Comparison of ENCODE assay signal across 21 cellular contexts in genomic region chr4:1479454-1479853, GRCh38.
A peak's percentile ranks its signal among the peaks of the same experiment; 100 is the strongest.
DNase-seq lines count a peak whose midpoint lies in the region; ATAC-seq and TF ChIP-seq lines count a peak whose summit lies in the region.
"Had no signal": no experiment of that assay in that cellular context is flagged by ENCODE, and none has a peak within 500 bp of the region (broad histone marks: within the 10 kb centered on the region; RNA-seq: fewer than 3 reads in every experiment).

No MANE protein-coding gene starts in this region.

- 91% methylated on average over 10 of the region's 10 CpGs for WGBS in right cardiac atrium

- no peaks in the 10 kb centered on the region for H3K79me2 ChIP-seq in GM23338 (replicated peaks; ENCODE audit: insufficient read depth)

- no peaks in the 10 kb centered on the region for H3K36me3 ChIP-seq in GM23338 (ENCODE audit: insufficient read depth)
- H3K36me3 ChIP-seq: BLaER1 had no signal

- H3K4me1 ChIP-seq in right cardiac atrium (ENCODE audit: control insufficient read depth, insufficient read depth, low read length) (no peaks in the 10 kb centered on the region), GM23338 (ENCODE audit: insufficient read depth) (no peaks in the 10 kb centered on the region)
- H3K4me1 ChIP-seq: BLaER1, Caco-2 had no signal

- TF ChIP-seq CTCF in GM23338 (conservative IDR thresholded peaks at IDR 0.05; ENCODE audit: low read depth in 2 of 2) (0 out of 4 replicates have a peak, but pooled peaks of 1 of the 2 experiments have one; percentile 17), WTC11 (IDR thresholded peaks at IDR 0.05) (no peak)

- no peaks in the 10 kb centered on the region for H3F3A ChIP-seq in GM23338 (replicated peaks; ENCODE audit: low read depth)

- H2AFZ ChIP-seq in GM23338: no peak overlapping the region

- peaks cover 5% of the 10 kb centered on the region; the same call in 1 of the 2 replicates for H3K9me2 ChIP-seq in GM23338 (ENCODE audit: insufficient read depth)

- H3K27ac ChIP-seq in right cardiac atrium (ENCODE audit: low read length) (no peak overlapping the region), GM23338 (ENCODE audit: low read depth) (no peak overlapping the region)
- H3K27ac ChIP-seq: BLaER1, SK-N-MC had no signal

- CTCF ChIA-PET in WTC11 (lab: Charles Lee): interaction anchor here (0.9 kb wide), 1 partner anchor 70 kb away, joined by 3 read pairs; no protein-coding TSS in a partner anchor

- H3K36me3 Mint-ChIP-seq in GM23338 (ENCODE audit: low read depth) (no peaks in the 10 kb centered on the region), WTC11 (no peaks in the 10 kb centered on the region)
- H3K36me3 Mint-ChIP-seq: CD4-positive, alpha-beta memory T cell had no signal

- H3K4me3 ChIP-seq in right cardiac atrium (ENCODE audit: low read length): no peak overlapping the region
- H3K4me3 ChIP-seq in GM23338: no peak overlapping the region
- H3K4me3 ChIP-seq: BLaER1, GM12878, SK-N-MC had no signal

- POLR2A ChIA-PET in WTC11 (lab: Charles Lee): no interaction called here

- DNase-seq in left cardiac atrium (peak; percentile 7), right cardiac atrium (no peak), GM23338 (ENCODE audit: low spot score) (no peak), WTC11 (ENCODE audit: low spot score) (peak; percentile 8), sciatic nerve (ENCODE audit: low spot score) (peak; percentile 26)
- DNase-seq: ACHN; CD4-positive, alpha-beta memory T cell; DND-41; HCEC 1CT; Karpas-422; NCI-H1694; NCI-H2171; NCI-H446; NCI-H526 treated with DMSO at 0.1 percent for 48 hours; SHP77 treated with DMSO at 0.1 percent for 48 hours had no signal

- peaks cover 3% of the 10 kb centered on the region for H3K27me3 Mint-ChIP-seq in GM23338 (ENCODE audit: insufficient read depth, low read depth, poor library complexity)
- H3K27me3 Mint-ChIP-seq in WTC11 (ENCODE audit: low read depth): peaks cover 23% of the 10 kb centered on the region

- H3K4me2 ChIP-seq in GM23338: no peak overlapping the region
- H3K4me2 ChIP-seq: BLaER1 had no signal

- H3K27ac Mint-ChIP-seq in GM23338: no peak overlapping the region
- H3K27ac Mint-ChIP-seq in WTC11: no peak overlapping the region
- H3K27ac Mint-ChIP-seq: CD4-positive, alpha-beta memory T cell had no signal

- H4K20me1 ChIP-seq in GM23338 (replicated peaks; ENCODE audit: insufficient read depth): no peaks in the 10 kb centered on the region
- H4K20me1 ChIP-seq: BLaER1 had no signal

- ATAC-seq in left cardiac atrium (no peak), right cardiac atrium (no peak), GM23338 (peak; percentile 34), WTC11 (no peak), sciatic nerve (no peak), HG03432 (IDR thresholded peaks at IDR 0.05; ENCODE audit: unreplicated experiment) (no peak), HG03196 (IDR thresholded peaks at IDR 0.05; ENCODE audit: unreplicated experiment) (no peak)
- ATAC-seq: GM12878 had no signal

- H3K9me3 Mint-ChIP-seq in GM23338: peaks cover 33% of the 10 kb centered on the region; the same call in 2 of the 3 replicates
- peaks cover 56% of the 10 kb centered on the region for H3K9me3 Mint-ChIP-seq in WTC11

- H3K4me3 Mint-ChIP-seq in GM23338: no peak overlapping the region
- H3K4me3 Mint-ChIP-seq in WTC11: no peak overlapping the region
- H3K4me3 Mint-ChIP-seq: CD4-positive, alpha-beta memory T cell had no signal

- H3K4me1 Mint-ChIP-seq in GM23338: no peaks in the 10 kb centered on the region
- H3K4me1 Mint-ChIP-seq in WTC11: no peaks in the 10 kb centered on the region
- H3K4me1 Mint-ChIP-seq: CD4-positive, alpha-beta memory T cell had no signal

- H3K9me3 ChIP-seq in right cardiac atrium (ENCODE audit: control insufficient read depth, low read length): peaks cover 2% of the 10 kb centered on the region

- intact Hi-C loops in left cardiac atrium (cut with DNase I) (no loop called here), right cardiac atrium (cut with DNase I) (no loop called here), sciatic nerve (cut with DNase I) (no loop called here)

- H3K27me3 ChIP-seq in right cardiac atrium (ENCODE audit: control insufficient read depth, insufficient read depth): no peaks in the 10 kb centered on the region
- no peaks in the 10 kb centered on the region for H3K27me3 ChIP-seq in GM23338 (ENCODE audit: insufficient read depth)
- H3K27me3 ChIP-seq: BLaER1 had no signal

TF ChIP-seq in GM23338, 12 proteins besides CTCF, POLR2A, EP300 and RAD21 (continues in another document):
- TF ChIP-seq ZNF114 (CRISPR knock-in tag; IDR thresholded peaks at IDR 0.05): no peak
- TF ChIP-seq ZNF331 (CRISPR knock-in tag; IDR thresholded peaks at IDR 0.05; ENCODE audit: low read depth): no peak
- no peak for TF ChIP-seq EZH2 (IDR thresholded peaks at IDR 0.05; ENCODE audit: low read depth, unreplicated experiment)
- no peak for TF ChIP-seq ETS1 (IDR thresholded peaks at IDR 0.05)
- TF ChIP-seq POLR2AphosphoS5 (IDR thresholded peaks at IDR 0.05; ENCODE audit: low read depth): no peak
- TF ChIP-seq CREB1 (CRISPR knock-in tag; IDR thresholded peaks at IDR 0.05; ENCODE audit: low read depth): no peak
- no peak for TF ChIP-seq NANOG (IDR thresholded peaks at IDR 0.05; ENCODE audit: borderline replicate concordance)

TF ChIP-seq in WTC11, 78 proteins besides CTCF, POLR2A, EP300 and RAD21:
- TF ChIP-seq JUN (CRISPR knock-in tag; IDR thresholded peaks at IDR 0.05) (no peak), USF2 (CRISPR knock-in tag; IDR thresholded peaks at IDR 0.05) (no peak), GRHL2 (CRISPR knock-in tag; IDR thresholded peaks at IDR 0.05; ENCODE audit: insufficient replicate concordance, severe bottlenecking) (no peak), ZMAT4 (CRISPR knock-in tag; IDR thresholded peaks at IDR 0.05) (no peak), ZNF416 (CRISPR knock-in tag; IDR thresholded peaks at IDR 0.05) (no peak), KAT7 (CRISPR knock-in tag; IDR thresholded peaks at IDR 0.05; ENCODE audit: borderline replicate concordance) (no peak), RORB (CRISPR knock-in tag; IDR thresholded peaks at IDR 0.05) (no peak), ZNF317 (CRISPR knock-in tag; IDR thresholded peaks at IDR 0.05; ENCODE audit: borderline replicate concordance, low read depth) (no peak), ZBTB21 (CRISPR knock-in tag; IDR thresholded peaks at IDR 0.05; ENCODE audit: borderline replicate concordance) (no peak), FOXK1 (CRISPR knock-in tag; IDR thresholded peaks at IDR 0.05) (no peak), ELF4 (CRISPR knock-in tag; IDR thresholded peaks at IDR 0.05; ENCODE audit: low read depth) (no peak)

Comparison
In these comparisons a context has a peak if more than half of its experiments do, and no peak if none do; other contexts are left out.
1. DNase-seq: peak in left cardiac atrium (single experiment), WTC11 (single experiment) and sciatic nerve (single experiment); none in right cardiac atrium (0 of 3) and GM23338 (single experiment).